Comparison of ENCODE assay signal across 8 cellular contexts in the genomic region with DNA sequence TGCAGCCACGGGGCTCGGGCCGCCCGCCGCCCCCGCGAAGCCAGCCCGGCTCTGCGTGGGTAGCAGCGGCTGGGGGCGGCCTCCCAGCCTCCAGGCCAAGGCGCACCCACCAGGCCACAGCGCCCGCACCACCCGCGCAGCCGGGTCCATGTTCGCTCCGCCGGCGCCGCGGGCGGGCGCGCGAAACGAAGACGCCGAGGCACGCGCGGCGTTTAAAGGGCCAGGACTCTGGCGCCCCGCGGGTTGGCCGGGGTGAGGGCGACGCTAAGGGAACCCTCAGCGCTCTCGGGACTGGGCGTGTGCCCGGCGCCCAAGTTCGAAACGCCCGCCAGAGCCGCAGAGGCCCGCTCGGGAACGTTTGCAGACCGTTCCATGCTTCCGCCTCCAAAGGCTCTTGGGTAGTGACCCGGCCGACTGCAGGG. TPM values are rescaled to one million over a fixed set of nuclear protein-coding genes. Genes with fewer than 3 reads are reported as not detected.
DNase-seq lines count a peak whose midpoint lies in the region; ATAC-seq and TF ChIP-seq lines count a peak whose summit lies in the region.

Gene PTGES2 (minus strand): TSS at position 162 of the 422 bp plus-strand sequence. CDS start 12 bp downstream, at position 150.

- H3K4me3 ChIP-seq in LNCaP clone FGC (ENCODE audit: low read depth, low read length) (peak within 1 kb of the TSS; percentile 76), adrenal gland (peak within 1 kb of the TSS; percentile 77 to 94 (median 84)), left ventricle myocardium inferior (peak within 1 kb of the TSS; percentile 97), upper lobe of right lung (peak within 1 kb of the TSS; percentile 88)

- peaks cover 0 to 26% of the 10 kb centered on the region in 2 donors for H3K36me3 ChIP-seq in adrenal gland (replicated peaks in 1 of 2)
- H3K36me3 ChIP-seq in left ventricle myocardium inferior, result peaks cover 26% of the 10 kb centered on the region
- H3K36me3 ChIP-seq in upper lobe of right lung, result peaks cover 15% of the 10 kb centered on the region

- no peak for TF ChIP-seq CTCF in LNCaP clone FGC (IDR thresholded peaks at IDR 0.05; ENCODE audit: control insufficient read depth, extremely low read depth, insufficient read depth)
- TF ChIP-seq CTCF in adrenal gland (IDR thresholded peaks at IDR 0.05), result no peak
- peak; percentile 9 for TF ChIP-seq CTCF in left ventricle myocardium inferior (IDR thresholded peaks at IDR 0.05; ENCODE audit: borderline replicate concordance)
- no peak for TF ChIP-seq CTCF in progenitor cell of endocrine pancreas (IDR thresholded peaks at IDR 0.05; ENCODE audit: unreplicated experiment)
- no peak for TF ChIP-seq CTCF in upper lobe of right lung (IDR thresholded peaks at IDR 0.05)

- intact Hi-C loops in adrenal gland (cut with DNase I), result no loop called here
- intact Hi-C loops in left ventricle myocardium inferior (cut with micrococcal nuclease), result no loop called here
- intact Hi-C loops in upper lobe of right lung (cut with DNase I), result no loop called here

- peak in 1 of 2 donors; percentile 24 for TF ChIP-seq POLR2A in adrenal gland (IDR thresholded peaks at IDR 0.05)

- H3K9me3 ChIP-seq in adrenal gland (replicated peaks in 1 of 3), result no peaks in the 10 kb centered on the region
- H3K9me3 ChIP-seq in left ventricle myocardium inferior (replicated peaks), result no peaks in the 10 kb centered on the region
- H3K9me3 ChIP-seq in upper lobe of right lung, result no peaks in the 10 kb centered on the region

- peaks cover 21 to 29% of the 10 kb centered on the region in 2 donors for H3K4me1 ChIP-seq in adrenal gland (replicated peaks in 1 of 2)
- peaks cover 64% of the 10 kb centered on the region for H3K4me1 ChIP-seq in left ventricle myocardium inferior
- H3K4me1 ChIP-seq in upper lobe of right lung, result peaks cover 23% of the 10 kb centered on the region

- ATAC-seq in upper lobe of right lung, result peak; percentile 87

- H3K4me3 Mint-ChIP-seq in progenitor cell of endocrine pancreas (ENCODE audit: low read depth), result peak within 1 kb of the TSS; percentile 98

- WGBS in adrenal gland, 4 donors, result 0 to 1% methylated on average over 56 of the region's 56 CpGs; no CpG with 5 or more reads in 2 of the 4 donors

- peak; percentile 51 for DNase-seq in GM04503 (ENCODE audit: low read depth)
- DNase-seq in GOT3 (lab: John Stamatoyannopoulos, UW), result peak; percentile 15
- DNase-seq in LNCaP clone FGC (ENCODE audit: low read depth), result no peak
- DNase-seq in T-helper 1 cell, result peak; percentile 65 to 85 (median 74)
- peak; percentile 75 to 88 (median 81) for DNase-seq in adrenal gland
- peak; percentile 88 for DNase-seq in left ventricle myocardium inferior
- DNase-seq in progenitor cell of endocrine pancreas (ENCODE audit: low spot score, unreplicated experiment), result peak; percentile 63
- peak; percentile 92 for DNase-seq in upper lobe of right lung

- no peaks in the 10 kb centered on the region for H3K27me3 ChIP-seq in adrenal gland
- no peaks in the 10 kb centered on the region for H3K27me3 ChIP-seq in left ventricle myocardium inferior (ENCODE audit: low read depth)
- H3K27me3 ChIP-seq in upper lobe of right lung, result no peaks in the 10 kb centered on the region

- peaks cover 3% of the 10 kb centered on the region for H3K27me3 Mint-ChIP-seq in progenitor cell of endocrine pancreas

- H3K27ac ChIP-seq in adrenal gland, result peak within 1 kb of the TSS; percentile 90 to 98 (median 95)
- H3K27ac ChIP-seq in left ventricle myocardium inferior (replicated peaks), result peak within 1 kb of the TSS; percentile 99
- peak within 1 kb of the TSS; percentile 98 for H3K27ac ChIP-seq in upper lobe of right lung

- H3K27ac Mint-ChIP-seq in progenitor cell of endocrine pancreas, result peak within 1 kb of the TSS; percentile 99

- peaks cover 15% of the 10 kb centered on the region for H3K4me1 Mint-ChIP-seq in progenitor cell of endocrine pancreas (ENCODE audit: low read depth)

- peaks cover 5% of the 10 kb centered on the region for H3K9me3 Mint-ChIP-seq in progenitor cell of endocrine pancreas (ENCODE audit: low read depth)

- H3K36me3 Mint-ChIP-seq in progenitor cell of endocrine pancreas (ENCODE audit: insufficient read depth), result peaks cover 4% of the 10 kb centered on the region

RNA-seq across cellular contexts. Expression of gene PTGES2, which starts in this region (rescaled TPM):
- total RNA-seq in adrenal gland (100 to 1,000 TPM in 4 of 8 donors, 10 to 100 TPM in 4; 82.5 to 147 (median 101) TPM), left ventricle myocardium inferior (141 TPM), progenitor cell of endocrine pancreas (60.4 and 61.5 TPM in 2 replicates), upper lobe of right lung (35.1 TPM)
- 100 to 1,000 TPM in 2 of 3 donors, 10 to 100 TPM in 1; 69.5 to 104 (median 101) TPM for polyA plus RNA-seq in adrenal gland
